Comparison of ENCODE assay signal across 11 cellular contexts in genomic region chr19:8473652-8474476, GRCh38. TPM values are rescaled to one million over a fixed set of nuclear protein-coding genes. Genes with fewer than 3 reads are reported as not detected.
DNase-seq lines count a peak whose midpoint lies in the region; ATAC-seq, FAIRE-seq and TF ChIP-seq lines count a peak whose summit lies in the region.
"Had no signal": no experiment of that assay in that cellular context is flagged by ENCODE, and none has a peak within 500 bp of the region (broad histone marks: within the 10 kb centered on the region; RNA-seq: fewer than 3 reads in every experiment).

No MANE protein-coding gene starts in this region.

- H3K4me2 ChIP-seq in DOHH2 (ENCODE audit: low read length) (peak overlapping the region; percentile 54), Karpas-422 (ENCODE audit: low read depth, low read length, poor library complexity, severe bottlenecking) (peak overlapping the region; percentile 48)

- H3K4me1 ChIP-seq in DOHH2 (ENCODE audit: control insufficient read depth, low read length), result peaks cover 60% of the 10 kb centered on the region
- peaks cover 36% of the 10 kb centered on the region for H3K4me1 ChIP-seq in Karpas-422 (ENCODE audit: low read length)
- peaks cover 0 to 4% of the 10 kb centered on the region in 2 donors for H3K4me1 ChIP-seq in kidney (ENCODE audit: control insufficient read depth in 1 of 2, insufficient read depth in 1 of 2, low read depth in 1 of 2, low read length in 2 of 2)
- H3K4me1 ChIP-seq: ascending aorta had no signal

- H3K27ac ChIP-seq in DOHH2 (ENCODE audit: low read depth, low read length) (peak overlapping the region; percentile 75), Karpas-422 (ENCODE audit: low read length) (peak overlapping the region; percentile 79), kidney (ENCODE audit: low read depth in 2 of 2, low read length in 2 of 2) (no peak overlapping the region)
- H3K27ac ChIP-seq: ascending aorta, right atrium auricular region had no signal

- H3K79me2 ChIP-seq in DOHH2 (ENCODE audit: control insufficient read depth, low read length) (peaks cover 92% of the 10 kb centered on the region), Karpas-422 (ENCODE audit: low read length) (peaks cover 85% of the 10 kb centered on the region)

- no peaks in the 10 kb centered on the region for H3K9me3 Mint-ChIP-seq in brain

- ATAC-seq in GM19455 (IDR thresholded peaks at IDR 0.05; ENCODE audit: unreplicated experiment), result peak; percentile 55
- ATAC-seq: left lung had no signal

- no peaks in the 10 kb centered on the region for H3K9me3 ChIP-seq in DOHH2 (ENCODE audit: control insufficient read depth, insufficient read depth, low read length)
- no peaks in the 10 kb centered on the region for H3K9me3 ChIP-seq in Karpas-422 (ENCODE audit: low read length)
- no peaks in the 10 kb centered on the region for H3K9me3 ChIP-seq in kidney (ENCODE audit: control insufficient read depth in 1 of 2, low read length in 2 of 2)
- H3K9me3 ChIP-seq: ascending aorta, left lung, right atrium auricular region had no signal

- no peak overlapping the region for H3K4me3 Mint-ChIP-seq in brain

- H3K4me1 Mint-ChIP-seq in brain, result peaks cover 33% of the 10 kb centered on the region

- peaks cover 100% of the 10 kb centered on the region for H3K36me3 ChIP-seq in DOHH2 (ENCODE audit: control insufficient read depth, low read length)
- peaks cover 63% of the 10 kb centered on the region for H3K36me3 ChIP-seq in Karpas-422 (ENCODE audit: insufficient read depth, low read length)
- H3K36me3 ChIP-seq in kidney (ENCODE audit: control insufficient read depth in 1 of 2, insufficient read depth in 2 of 2, low read length in 2 of 2), result peaks cover 50 to 60% of the 10 kb centered on the region in 2 donors

- H3K27ac Mint-ChIP-seq in brain, result peak overlapping the region in 3 of 5 experiments; percentile 38 to 56 (median 41)

- FAIRE-seq in kidney (lab: Jason Lieb, UNC), result no peak

- H3K36me3 Mint-ChIP-seq in brain, result peaks cover 86% of the 10 kb centered on the region

- H3K27me3 ChIP-seq in DOHH2 (ENCODE audit: control insufficient read depth, low read length), result no peaks in the 10 kb centered on the region
- H3K27me3 ChIP-seq in Karpas-422 (ENCODE audit: low read length), result no peaks in the 10 kb centered on the region
- H3K27me3 ChIP-seq: ascending aorta, left lung, right atrium auricular region had no signal

- no peak overlapping the region for H2AFZ ChIP-seq in Karpas-422 (ENCODE audit: low read length)

- H4K20me1 ChIP-seq in DOHH2 (ENCODE audit: control insufficient read depth, insufficient read depth, low read depth, low read length) (peaks cover 27% of the 10 kb centered on the region; the same call in 1 of the 2 replicates), Karpas-422 (ENCODE audit: insufficient read depth, low read depth, low read length) (peaks cover 28% of the 10 kb centered on the region)

- H3K4me3 ChIP-seq in DOHH2 (ENCODE audit: low read length) (peak overlapping the region; percentile 22), Karpas-422 (ENCODE audit: low read length) (0 out of 2 replicates have a peak overlapping the region, but pooled peaks have one; percentile 1), kidney (ENCODE audit: low read length in 2 of 2) (no peak overlapping the region)
- H3K4me3 ChIP-seq: ascending aorta, left lung, right atrium auricular region had no signal

- peaks cover 26% of the 10 kb centered on the region for H3F3A ChIP-seq in DOHH2 (ENCODE audit: control insufficient read depth, insufficient read depth)

- peak overlapping the region; percentile 27; the same call in 1 of the 2 replicates for H3K9ac ChIP-seq in Karpas-422 (ENCODE audit: low read length)
- no peak overlapping the region for H3K9ac ChIP-seq in kidney (ENCODE audit: low read length in 2 of 2)

- TF ChIP-seq CTCF in DOHH2 (IDR thresholded peaks at IDR 0.05; ENCODE audit: low read depth, low read length, poor library complexity, severe bottlenecking), result no peak
- no peak for TF ChIP-seq CTCF in brain (conservative IDR thresholded peaks at IDR 0.05)
- no peak for TF ChIP-seq CTCF in kidney (IDR thresholded peaks at IDR 0.05; ENCODE audit: borderline replicate concordance, extremely low read depth, insufficient read depth)

- H3K9me2 ChIP-seq in DOHH2 (replicated peaks; ENCODE audit: control insufficient read depth, low read length) (no peaks in the 10 kb centered on the region), Karpas-422 (replicated peaks; ENCODE audit: insufficient read depth, low read length) (no peaks in the 10 kb centered on the region)

- peaks cover 4% of the 10 kb centered on the region for H3K27me3 Mint-ChIP-seq in brain

- intact Hi-C loops in kidney (cut with DNase I), result no loop called here

- peak; percentile 64 for DNase-seq in Karpas-422
- no peak for DNase-seq in NCI-H2029 (lab: John Stamatoyannopoulos, UW)
- no peak for DNase-seq in HPDE6-E6E7 (ENCODE audit: extremely low spot score)
- DNase-seq in kidney, result no peak
- no peak for DNase-seq in NCI-H1417 treated with DMSO at 0.1 percent for 48 hours (lab: John Stamatoyannopoulos, UW)
- DNase-seq: left lung had no signal

RNA-seq across cellular contexts. Expression of gene PRAM1, which starts 28.6 kb away (rescaled TPM):
- total RNA-seq in Karpas-422 (2014; rRNA removed; shearing (Covaris generic); ENCODE audit: low replicate concordance), result not detected in 2 replicates
- polyA plus RNA-seq in brain (ENCODE audit: insufficient read depth, low read depth, low replicate concordance) (1.4 TPM), kidney (ENCODE audit: insufficient read depth, low read depth, low replicate concordance) (0.99 TPM)
- total RNA-seq in kidney, result 4.6 TPM
- total RNA-seq: ascending aorta had no signal

RNA-seq across cellular contexts. Expression of gene HNRNPM, which starts 29.1 kb away (rescaled TPM):
- total RNA-seq in Karpas-422 (2014; rRNA removed; shearing (Covaris generic); ENCODE audit: low replicate concordance), result 34.4 and 94.9 TPM in 2 replicates
- polyA plus RNA-seq in brain (ENCODE audit: insufficient read depth, low read depth, low replicate concordance), result 204 TPM
- 164 TPM for total RNA-seq in kidney
- polyA plus RNA-seq in kidney (ENCODE audit: insufficient read depth, low read depth, low replicate concordance), result 103 TPM

RNA-seq across cellular contexts. Expression of gene ZNF414, which starts 40.1 kb away (rescaled TPM):
- total RNA-seq in Karpas-422 (2014; rRNA removed; shearing (Covaris generic); ENCODE audit: low replicate concordance), result 3.8 and 11.8 TPM in 2 replicates
- polyA plus RNA-seq in brain (ENCODE audit: insufficient read depth, low read depth, low replicate concordance) (90.5 TPM), kidney (ENCODE audit: insufficient read depth, low read depth, low replicate concordance) (20.4 TPM)
- 29.6 TPM for total RNA-seq in kidney

Comparison
In these comparisons a context has a peak if more than half of its experiments do, and no peak if none do; other contexts are left out.
1. H3K27ac ChIP-seq: peak in DOHH2 (single experiment) and Karpas-422 (single experiment); none in kidney (0 of 2).
2. H3K4me3 ChIP-seq: peak in DOHH2 (single experiment) and Karpas-422 (single experiment); none in kidney (0 of 2).